ENCODE assay signal across 8 cellular contexts in the genomic region with DNA sequence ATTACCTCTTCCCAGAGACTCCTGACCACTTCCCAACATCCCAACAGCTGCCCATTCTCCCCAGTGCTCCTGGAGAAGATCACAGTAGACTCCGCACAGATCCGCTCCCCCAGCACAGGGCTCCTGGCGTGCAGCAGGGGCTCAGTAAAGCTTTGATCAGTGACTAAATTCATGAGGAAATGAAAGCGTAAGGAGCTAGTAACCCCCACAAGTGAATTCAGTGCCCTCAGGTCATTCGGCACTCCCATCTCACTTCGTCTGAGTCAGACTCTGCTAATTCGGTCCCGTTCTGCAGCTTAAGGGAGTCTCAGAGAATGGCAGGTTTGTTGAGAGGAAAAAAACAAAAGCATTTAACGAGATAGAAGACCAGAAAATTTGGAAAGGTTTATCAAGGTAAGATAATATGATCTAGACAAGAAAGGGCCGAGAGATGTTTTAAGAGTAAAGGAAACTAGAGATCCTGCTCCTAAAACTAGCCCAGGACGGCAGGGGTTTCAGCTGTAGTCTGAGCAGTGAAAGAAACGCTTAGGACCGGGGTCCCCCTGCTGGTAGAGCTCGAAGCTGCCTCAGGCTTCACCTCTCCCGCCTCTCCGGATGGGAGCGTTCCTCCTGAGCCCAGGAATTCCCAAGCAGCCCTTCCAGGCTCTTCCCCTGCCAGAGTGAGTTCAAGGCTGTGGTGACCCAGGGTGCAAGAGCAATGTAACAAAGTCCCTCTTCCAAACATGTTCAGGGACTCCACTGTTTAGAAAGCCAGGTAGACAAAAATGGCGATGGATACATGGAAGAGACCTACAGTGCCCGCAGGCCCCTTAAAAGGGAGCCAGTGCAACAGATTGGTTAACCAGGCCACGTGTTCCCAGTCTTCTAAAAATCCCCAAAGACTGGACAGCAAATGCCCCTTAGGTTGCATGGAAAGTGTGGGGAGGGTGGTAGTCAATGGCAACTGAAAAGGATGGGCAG.
A peak's percentile ranks its signal among the peaks of the same experiment; 100 is the strongest.
DNase-seq lines count a peak whose midpoint lies in the region; ATAC-seq and TF ChIP-seq lines count a peak whose summit lies in the region.

No MANE protein-coding gene starts in this region.

- peak; percentile 36 for DNase-seq in NCI-H2227 treated with DMSO at 0.1 percent for 48 hours (lab: John Stamatoyannopoulos, UW)
- DNase-seq in amniotic epithelial cell (ENCODE audit: low read depth): peak; percentile 72
- DNase-seq in left ventricle myocardium superior: peak; percentile 89
- peak; percentile 76 to 82 for DNase-seq in psoas muscle
- DNase-seq in mesenteric fat pad (ENCODE audit: low spot score): no peak

- H3K36me3 ChIP-seq in psoas muscle (ENCODE audit: insufficient read depth in 1 of 2, low read depth in 1 of 2): no peaks in the 10 kb centered on the region

- peak overlapping the region; percentile 30 for H3K4me3 ChIP-seq in psoas muscle

- no peaks in the 10 kb centered on the region for H3K9me3 ChIP-seq in psoas muscle

- H3K27ac ChIP-seq in C4-2B: no peak overlapping the region
- no peak overlapping the region for H3K27ac ChIP-seq in psoas muscle

- ATAC-seq in GM18517 (IDR thresholded peaks at IDR 0.05; ENCODE audit: unreplicated experiment): peak; percentile 71
- ATAC-seq in HG03045 (IDR thresholded peaks at IDR 0.05; ENCODE audit: unreplicated experiment): peak; percentile 84
- peak; percentile 99 for ATAC-seq in left ventricle myocardium superior
- ATAC-seq in psoas muscle: peak in 3 of 4 donors; percentile 61 to 88 (median 86)

- 17 to 21% (median 20%) methylated on average over 20 of the region's 20 CpGs for WGBS in psoas muscle, 3 donors

- intact Hi-C loops in left ventricle myocardium superior (cut with micrococcal nuclease): loop anchor here (5.0 to 10.0 kb wide), 2 partner anchors 155 to 452 kb away; no protein-coding TSS in a partner anchor
- intact Hi-C loops in psoas muscle (cut with DNase I): loop anchor here in 1 of 2 donors (5.0 kb wide), 1 partner anchor 155 kb away; no protein-coding TSS in a partner anchor

- TF ChIP-seq CTCF in C4-2B (conservative IDR thresholded peaks at IDR 0.05) (peak; percentile 82), psoas muscle (IDR thresholded peaks at IDR 0.05) (peak; percentile 54)

- H3K4me1 ChIP-seq in psoas muscle: no peaks in the 10 kb centered on the region

- no peaks in the 10 kb centered on the region for H3K27me3 ChIP-seq in psoas muscle (ENCODE audit: insufficient read depth in 3 of 3, low read length in 2 of 3)
